ENCODE assay signal across 8 cellular contexts in genomic region chr12:49580572-49581535, GRCh38. TPM values are rescaled to one million over a fixed set of nuclear protein-coding genes. Genes with fewer than 3 reads are reported as not detected.
A peak's percentile ranks its signal among the peaks of the same experiment; 100 is the strongest.
DNase-seq lines count a peak whose midpoint lies in the region; ATAC-seq lines count a peak whose summit lies in the region.

No MANE protein-coding gene starts in this region.

- H3K27ac Mint-ChIP-seq in activated CD4-positive, alpha-beta memory T cell treated with anti-CD3 and anti-CD28 coated beads, Interleukin-2, amount 10 ng/mL, durations not matched to agents 7 days and 5 days: no peak overlapping the region
- no peak overlapping the region for H3K27ac Mint-ChIP-seq in effector memory CD8-positive, alpha-beta T cell
- no peak overlapping the region for H3K27ac Mint-ChIP-seq in memory B cell

- peak; percentile 42 for ATAC-seq in HG02798 (IDR thresholded peaks at IDR 0.05; ENCODE audit: poor library complexity, unreplicated experiment)
- peak; percentile 69 for ATAC-seq in effector memory CD8-positive, alpha-beta T cell (replicated peaks)
- ATAC-seq in memory B cell (ENCODE audit: low read depth): peak; percentile 72
- ATAC-seq in HG03135 (IDR thresholded peaks at IDR 0.05; ENCODE audit: unreplicated experiment): no peak

- no peaks in the 10 kb centered on the region for H3K27me3 Mint-ChIP-seq in activated CD4-positive, alpha-beta memory T cell treated with anti-CD3 and anti-CD28 coated beads, Interleukin-2, amount 10 ng/mL, durations not matched to agents 7 days and 5 days
- H3K27me3 Mint-ChIP-seq in effector memory CD8-positive, alpha-beta T cell: no peaks in the 10 kb centered on the region
- H3K27me3 Mint-ChIP-seq in memory B cell: no peaks in the 10 kb centered on the region

- peaks cover 21% of the 10 kb centered on the region for H3K4me1 Mint-ChIP-seq in activated CD4-positive, alpha-beta memory T cell treated with anti-CD3 and anti-CD28 coated beads, Interleukin-2, amount 10 ng/mL, durations not matched to agents 7 days and 5 days
- H3K4me1 Mint-ChIP-seq in effector memory CD8-positive, alpha-beta T cell (ENCODE audit: low read depth in 2 of 2): peaks cover 8 to 14% of the 10 kb centered on the region in 2 donors
- H3K4me1 Mint-ChIP-seq in memory B cell: peaks cover 16% of the 10 kb centered on the region

- POLR2A ChIA-PET in activated CD4-positive, alpha-beta memory T cell treated with anti-CD3 and anti-CD28 coated beads, Interleukin-2, amount 10 ng/mL, durations not matched to agents 7 days and 5 days (lab: Charles Lee): interaction anchor here (1.0 to 1.5 kb wide), 5 partner anchors 14 to 43 kb away, joined by 3 to 6 read pairs (median 3); partner anchors contain the start of genes MCRS1 and PRPF40B

- H3K4me3 Mint-ChIP-seq in activated CD4-positive, alpha-beta memory T cell treated with anti-CD3 and anti-CD28 coated beads, Interleukin-2, amount 10 ng/mL, durations not matched to agents 7 days and 5 days: no peak overlapping the region
- no peak overlapping the region for H3K4me3 Mint-ChIP-seq in effector memory CD8-positive, alpha-beta T cell
- H3K4me3 Mint-ChIP-seq in memory B cell: no peak overlapping the region

- DNase-seq in COR-L47 (lab: John Stamatoyannopoulos, UW): peak; percentile 80
- DNase-seq in NCI-H524 treated with DMSO at 0.1 percent for 48 hours (lab: John Stamatoyannopoulos, UW): peak; percentile 18
- peak; percentile 65 for DNase-seq in activated CD4-positive, alpha-beta memory T cell treated with anti-CD3 and anti-CD28 coated beads, Interleukin-2, amount 10 ng/mL, durations not matched to agents 7 days and 5 days
- peak; percentile 44 to 53 (median 45) for DNase-seq in effector memory CD8-positive, alpha-beta T cell
- peak; percentile 24 to 53 for DNase-seq in memory B cell (ENCODE audit: low spot score in 2 of 2)
- DNase-seq in stimulated activated CD8-positive, alpha-beta memory T cell treated with anti-CD3 and anti-CD28 coated beads, Interleukin-2, amount 100 ng/mL, for 48 hours (ENCODE audit: low read depth in 2 of 2): peak; percentile 23 to 42

- no peaks in the 10 kb centered on the region for H3K9me3 Mint-ChIP-seq in activated CD4-positive, alpha-beta memory T cell treated with anti-CD3 and anti-CD28 coated beads, Interleukin-2, amount 10 ng/mL, durations not matched to agents 7 days and 5 days
- no peaks in the 10 kb centered on the region for H3K9me3 Mint-ChIP-seq in effector memory CD8-positive, alpha-beta T cell
- no peaks in the 10 kb centered on the region for H3K9me3 Mint-ChIP-seq in memory B cell

- CTCF ChIA-PET in activated CD4-positive, alpha-beta memory T cell treated with anti-CD3 and anti-CD28 coated beads, Interleukin-2, amount 10 ng/mL, durations not matched to agents 7 days and 5 days (lab: Charles Lee): interaction anchor here (0.6 to 4.7 kb wide), 28 partner anchors 10 to 671 kb away, joined by 3 to 45 read pairs (median 3); partner anchors contain the start of genes KCNH3, MCRS1, PRPF40B and SPATS2

- no peaks in the 10 kb centered on the region for H3K36me3 Mint-ChIP-seq in activated CD4-positive, alpha-beta memory T cell treated with anti-CD3 and anti-CD28 coated beads, Interleukin-2, amount 10 ng/mL, durations not matched to agents 7 days and 5 days (ENCODE audit: low read depth)
- peaks cover 2% of the 10 kb centered on the region for H3K36me3 Mint-ChIP-seq in effector memory CD8-positive, alpha-beta T cell (ENCODE audit: insufficient read depth)
- peaks cover 20% of the 10 kb centered on the region for H3K36me3 Mint-ChIP-seq in memory B cell

RNA-seq across cellular contexts. Expression of gene MCRS1, which starts 12.9 kb away (rescaled TPM):
- total RNA-seq in activated CD4-positive, alpha-beta memory T cell treated with anti-CD3 and anti-CD28 coated beads, Interleukin-2, amount 10 ng/mL, durations not matched to agents 7 days and 5 days: 10 to 100 TPM; 70.5 to 73.1 TPM

RNA-seq across cellular contexts. Expression of gene FAM186B, which starts 24.6 kb away (rescaled TPM):
- total RNA-seq in activated CD4-positive, alpha-beta memory T cell treated with anti-CD3 and anti-CD28 coated beads, Interleukin-2, amount 10 ng/mL, durations not matched to agents 7 days and 5 days: not detected

RNA-seq across cellular contexts. Expression of gene KCNH3, which starts 42.0 kb away (rescaled TPM):
- total RNA-seq in activated CD4-positive, alpha-beta memory T cell treated with anti-CD3 and anti-CD28 coated beads, Interleukin-2, amount 10 ng/mL, durations not matched to agents 7 days and 5 days: under 1 TPM; 0.58 to 0.90 TPM

RNA-seq across cellular contexts. Expression of gene PRPF40B, which starts 42.5 kb away (rescaled TPM):
- total RNA-seq in activated CD4-positive, alpha-beta memory T cell treated with anti-CD3 and anti-CD28 coated beads, Interleukin-2, amount 10 ng/mL, durations not matched to agents 7 days and 5 days: 1 to 10 TPM; 8.0 to 8.7 TPM

Comparison
In these comparisons a context has a peak if more than half of its experiments do, and no peak if none do; other contexts are left out.
1. DNase-seq: peak in every context shown above with its lines; median percentile 80 in COR-L47; 65 in activated CD4-positive, alpha-beta memory T cell treated with anti-CD3 and anti-CD28 coated beads, Interleukin-2, amount 10 ng/mL, durations not matched to agents 7 days and 5 days; 45 in effector memory CD8-positive, alpha-beta T cell; 38 in memory B cell; 32 in stimulated activated CD8-positive, alpha-beta memory T cell treated with anti-CD3 and anti-CD28 coated beads, Interleukin-2, amount 100 ng/mL, for 48 hours; 18 in NCI-H524 treated with DMSO at 0.1 percent for 48 hours.